In genomic region chr21:36319406-36319766, GRCh38 we compare ENCODE assay signal across 8 cellular contexts. TPM values are rescaled to one million over a fixed set of nuclear protein-coding genes. Genes with fewer than 3 reads are reported as not detected.
A peak's percentile ranks its signal among the peaks of the same experiment; 100 is the strongest.
DNase-seq lines count a peak whose midpoint lies in the region; ATAC-seq and TF ChIP-seq lines count a peak whose summit lies in the region.
"Not testable (repeated sequence)": the region's sequence is repeated elsewhere in the genome, so short reads cannot be mapped to it uniquely, and the experiment has no call there.

No MANE protein-coding gene starts in this region.

- not testable (repeated sequence) for H3K9me3 Mint-ChIP-seq in IgD-negative memory B cell

- not testable (repeated sequence) for ATAC-seq in left lobe of liver

- not testable (repeated sequence) for H2AK5ac ChIP-seq in neuronal stem cell (ENCODE audit: low read depth, low read length)

- peak overlapping the region; percentile 86 for H3K4me3 ChIP-seq in BLaER1
- H3K4me3 ChIP-seq in WERI-Rb-1 (ENCODE audit: low read depth, low read length): peak overlapping the region; percentile 38
- peak overlapping the region; percentile 58 for H3K4me3 ChIP-seq in astrocyte of the spinal cord (ENCODE audit: low read depth, low read length)
- peak overlapping the region in 1 of 2 donors; percentile 32 for H3K4me3 ChIP-seq in esophagus (ENCODE audit: low read depth in 1 of 2, low read length in 2 of 2)
- peak overlapping the region; percentile 61 to 84 for H3K4me3 ChIP-seq in neuronal stem cell (ENCODE audit: low read length in 2 of 2)
- peak overlapping the region; percentile 59 to 80 for H3K4me3 ChIP-seq in stomach smooth muscle (ENCODE audit: low read length in 2 of 2)

- H3K9ac ChIP-seq in BLaER1 (peak overlapping the region; percentile 34; the same call in 1 of the 2 replicates), stomach smooth muscle (ENCODE audit: low read length in 2 of 2) (peak overlapping the region; percentile 73 to 83)
- H3K9ac ChIP-seq in neuronal stem cell (ENCODE audit: low read depth, low read length, poor library complexity): not testable (repeated sequence)

- H2BK12ac ChIP-seq in neuronal stem cell (ENCODE audit: low read length): not testable (repeated sequence)

- WGBS in esophagus, 2 donors: 30 to 33% methylated on average over 17 of the region's 17 CpGs
- WGBS in neuronal stem cell (ENCODE audit: extremely low coverage in 2 of 2, insufficient read length in 2 of 2, insufficient replicate concordance in 1 of 2), 2 donors: no CpG with 5 or more reads among the region's 17 CpGs

- not testable (repeated sequence) for H3K9me3 ChIP-seq in BLaER1; esophagus (ENCODE audit: control insufficient read depth in 2 of 2, insufficient read depth in 1 of 2, low read depth in 1 of 2, low read length in 1 of 2); neuronal stem cell (replicated peaks in 1 of 2; ENCODE audit: control insufficient read depth in 2 of 2, insufficient read depth in 1 of 2, low read depth in 1 of 2, low read length in 2 of 2); stomach smooth muscle (ENCODE audit: control insufficient read depth in 2 of 2, low read length in 2 of 2)
- H3K9me3 ChIP-seq in WERI-Rb-1 (ENCODE audit: severe bottlenecking): peaks cover 11% of the 10 kb centered on the region

- H3K36me3 ChIP-seq in BLaER1; esophagus (ENCODE audit: control insufficient read depth in 2 of 2, insufficient read depth in 2 of 2, low read length in 1 of 2); stomach smooth muscle (ENCODE audit: control insufficient read depth in 2 of 2, insufficient read depth in 2 of 2, low read length in 2 of 2): not testable (repeated sequence)
- H3K36me3 ChIP-seq in WERI-Rb-1 (peaks cover 14% of the 10 kb centered on the region), neuronal stem cell (replicated peaks in 1 of 2; ENCODE audit: control insufficient read depth in 2 of 2, insufficient read depth in 2 of 2, low read length in 2 of 2) (peaks cover 0 to 19% of the 10 kb centered on the region in 2 donors)

- not testable (repeated sequence) for H3K27me3 Mint-ChIP-seq in IgD-negative memory B cell

- TF ChIP-seq CTCF in WERI-Rb-1 (IDR thresholded peaks at IDR 0.05; ENCODE audit: low read depth, low read length); astrocyte of the spinal cord (IDR thresholded peaks at IDR 0.05; ENCODE audit: low read depth, low read length): not testable (repeated sequence)

- H4K8ac ChIP-seq in neuronal stem cell (ENCODE audit: low read depth, low read length): not testable (repeated sequence)

- not testable (repeated sequence) for H4K91ac ChIP-seq in neuronal stem cell (ENCODE audit: low read depth, low read length, poor library complexity)

- H3K18ac ChIP-seq in neuronal stem cell (ENCODE audit: low read length): not testable (repeated sequence)

- H3K4me1 Mint-ChIP-seq in IgD-negative memory B cell: peaks cover 24 to 33% (median 27%) of the 10 kb centered on the region in 3 donors

- H3K4me1 ChIP-seq in BLaER1 (peaks cover 36% of the 10 kb centered on the region), stomach smooth muscle (ENCODE audit: control insufficient read depth, insufficient read depth, low read length) (peaks cover 14% of the 10 kb centered on the region)
- not testable (repeated sequence) for H3K4me1 ChIP-seq in esophagus (ENCODE audit: control insufficient read depth in 2 of 2, insufficient read depth in 2 of 2, low read length in 1 of 2); neuronal stem cell (ENCODE audit: control insufficient read depth in 2 of 2, insufficient read depth in 1 of 2, low read depth in 1 of 2, low read length in 2 of 2)

- in situ Hi-C loops in astrocyte of the spinal cord (cut with HindIII; ENCODE audit: low sequenced_read_pairs): not testable (repeated sequence)

- H3K79me1 ChIP-seq in neuronal stem cell (ENCODE audit: low read depth, low read length): not testable (repeated sequence)

- not testable (repeated sequence) for H3K27me3 ChIP-seq in BLaER1; WERI-Rb-1 (ENCODE audit: insufficient read depth, low read depth, severe bottlenecking); esophagus (ENCODE audit: control insufficient read depth in 1 of 2, insufficient read depth in 2 of 2, low read length in 2 of 2); neuronal stem cell (ENCODE audit: control insufficient read depth in 3 of 3, insufficient read depth in 3 of 3, low read depth in 1 of 3, low read length in 3 of 3); stomach smooth muscle (ENCODE audit: control insufficient read depth in 1 of 2, insufficient read depth in 2 of 2, low read length in 2 of 2)

- H3K27ac Mint-ChIP-seq in IgD-negative memory B cell: peak overlapping the region; percentile 94 to 97 (median 96)

- peak overlapping the region; percentile 88 for H2AFZ ChIP-seq in neuronal stem cell (ENCODE audit: low read length)

- DNase-seq in WERI-Rb-1; astrocyte of the spinal cord (ENCODE audit: low read depth, low spot score); neuronal stem cell (ENCODE audit: low spot score): not testable (repeated sequence)
- DNase-seq in left lobe of liver (ENCODE audit: low spot score): peak; percentile 51

- peak overlapping the region; percentile 92 to 97 (median 95) for H3K4me3 Mint-ChIP-seq in IgD-negative memory B cell

- H4K20me1 ChIP-seq in BLaER1: peaks cover 20% of the 10 kb centered on the region; the same call in 1 of the 2 replicates

- H3K27ac ChIP-seq in BLaER1 (peak overlapping the region; percentile 91), WERI-Rb-1 (peak overlapping the region; percentile 94), esophagus (ENCODE audit: low read depth in 2 of 2, low read length in 1 of 2) (peak overlapping the region; percentile 95 to 99), neuronal stem cell (replicated peaks; ENCODE audit: low read length) (peak overlapping the region; percentile 89), stomach smooth muscle (ENCODE audit: low read length) (peak overlapping the region; percentile 92)

- not testable (repeated sequence) for H3K23ac ChIP-seq in neuronal stem cell (ENCODE audit: low read depth, low read length, poor library complexity)

- H3K4me2 ChIP-seq in BLaER1 (peak overlapping the region; percentile 66), neuronal stem cell (ENCODE audit: insufficient read depth, low read length, poor library complexity, severe bottlenecking) (peak overlapping the region; percentile 32)

- H2BK120ac ChIP-seq in neuronal stem cell (ENCODE audit: low read depth, low read length): not testable (repeated sequence)

- H3K4ac ChIP-seq in neuronal stem cell (ENCODE audit: low read length): not testable (repeated sequence)

- not testable (repeated sequence) for H3K36me3 Mint-ChIP-seq in IgD-negative memory B cell

- not testable (repeated sequence) for H3K14ac ChIP-seq in neuronal stem cell (ENCODE audit: low read length)

- not testable (repeated sequence) for H2BK5ac ChIP-seq in neuronal stem cell (ENCODE audit: low read length)

- H2BK15ac ChIP-seq in neuronal stem cell (ENCODE audit: low read length): not testable (repeated sequence)

RNA-seq across cellular contexts. Expression of gene MORC3, which starts 0.6 kb away (rescaled TPM):
- polyA plus RNA-seq in IgD-negative memory B cell (41.7 TPM), esophagus (10 to 100 TPM; 13.1 to 18.6 TPM)
- 12.6 TPM for total RNA-seq in left lobe of liver
- 17.6 TPM for polyA plus RNA-seq in neuronal stem cell (2013, experiment 1 of 2)
- 17.7 TPM for polyA plus RNA-seq in neuronal stem cell (2013, experiment 2 of 2)
